27 cellular contexts compared by ENCODE assay signal in genomic region chr3:149715247-149715646, GRCh38.
"Had no signal": no experiment of that assay in that cellular context is flagged by ENCODE, and none has a peak within 500 bp of the region (broad histone marks: within the 10 kb centered on the region; RNA-seq: fewer than 3 reads in every experiment).

No MANE protein-coding gene starts in this region.

- H3K4me2 ChIP-seq: smooth muscle cell had no signal

- ATAC-seq: naive thymus-derived CD8-positive, alpha-beta T cell; psoas muscle; sciatic nerve; stimulated activated memory B cell treated with anti-CD40 and anti-IgM and Interleukin-4, amounts not matched to agents 10 μg/mL and 1 μg/mL and 100 μg/mL, for 72 hours; stimulated activated naive CD8-positive, alpha-beta T cell treated with anti-CD3 and anti-CD28 coated beads, Interleukin-15, Interleukin-2, amounts not matched to agents 100 U/mL and 50 U/mL, for 24 hours had no signal

- H3K4me1 ChIP-seq: psoas muscle, spleen, uterus had no signal

- H3K79me2 ChIP-seq: parathyroid adenoma had no signal

- DNase-seq: naive B cell; naive thymus-derived CD8-positive, alpha-beta T cell; nephron progenitor cell; occipital lobe; ovary; psoas muscle; right cardiac atrium; spleen; stimulated activated CD4-positive, alpha-beta T cell treated with anti-CD3 and anti-CD28 coated beads, Interleukin-12 subunit alpha, Interleukin-12 subunit beta, amount 100 ng/mL, for 4 hours; stimulated activated CD4-positive, alpha-beta T cell treated with anti-CD3 and anti-CD28 coated beads, Interleukin-1b, Interleukin-23, amount 100 ng/mL, for 48 hours; stimulated activated CD4-positive, alpha-beta T cell treated with anti-CD3 and anti-CD28 coated beads, Interleukin-4, amount 100 ng/mL, for 1 hour; stimulated activated CD4-positive, alpha-beta T cell treated with anti-CD3 and anti-CD28 coated beads, Interleukin-4, amount 100 ng/mL, for 4 hours; stimulated activated CD8-positive, alpha-beta memory T cell treated with anti-CD3 and anti-CD28 coated beads, Interleukin-4, amount 100 ng/mL, for 48 hours; stimulated activated naive CD4-positive, alpha-beta T cell; stimulated activated naive CD8-positive, alpha-beta T cell treated with anti-CD3 and anti-CD28 coated beads, Interleukin-15, amount 100 ng/mL, for 72 hours; stimulated activated naive CD8-positive, alpha-beta T cell treated with anti-CD3 and anti-CD28 coated beads, Interleukin-15, Interleukin-2, amounts not matched to agents 100 U/mL and 50 U/mL, for 24 hours; substantia nigra; testis; upper lobe of right lung; uterus had no signal

- H3K4me3 ChIP-seq: ovary, psoas muscle, skin epidermis, smooth muscle cell, spleen, suprapubic skin, testis, tibial nerve, upper lobe of right lung, uterus had no signal

- H3K27ac ChIP-seq: ovary, parathyroid adenoma, psoas muscle, skin epidermis, spleen, suprapubic skin, testis, tibial nerve, upper lobe of right lung, uterus had no signal

- H2AFZ ChIP-seq: parathyroid adenoma had no signal

- H3K9ac ChIP-seq: parathyroid adenoma had no signal

- H3K36me3 ChIP-seq: ovary, spleen, suprapubic skin, tibial nerve, upper lobe of right lung, uterus had no signal

- H3K27me3 ChIP-seq: ovary, spleen, suprapubic skin, testis, tibial nerve, upper lobe of right lung, uterus had no signal

- H3K9me3 ChIP-seq: ovary, psoas muscle, suprapubic skin, testis, tibial nerve, upper lobe of right lung, uterus had no signal
